25 cellular contexts compared by ENCODE assay signal in genomic region chr2:155747531-155747930, GRCh38.
DNase-seq lines count a peak whose midpoint lies in the region; ATAC-seq and TF ChIP-seq lines count a peak whose summit lies in the region.
"Had no signal": no experiment of that assay in that cellular context is flagged by ENCODE, and none has a peak within 500 bp of the region (broad histone marks: within the 10 kb centered on the region; RNA-seq: fewer than 3 reads in every experiment).

No MANE protein-coding gene starts in this region.

- no peak overlapping the region for H3K27ac Mint-ChIP-seq in glutamatergic neuron (ENCODE audit: unreplicated experiment)
- H3K27ac Mint-ChIP-seq in stimulated activated effector memory CD8-positive, alpha-beta T cell treated with anti-CD3 and anti-CD28 coated beads, Interleukin-12 subunit alpha, Interleukin-12 subunit beta, amount 100 ng/mL, for 72 hours, result no peak overlapping the region
- H3K27ac Mint-ChIP-seq: activated CD8-positive, alpha-beta T cell treated with anti-CD3 and anti-CD28 coated beads for 36 hours; CD4-positive, alpha-beta memory T cell; naive thymus-derived CD8-positive, alpha-beta T cell had no signal

- H3K27ac ChIP-seq in OCI-LY7 (ENCODE audit: low read depth, low read length, poor library complexity, severe bottlenecking), result no peak overlapping the region
- H3K27ac ChIP-seq: breast epithelium, gastrocnemius medialis, KMS-11, left ventricle myocardium inferior, spleen, transverse colon had no signal

- CTCF ChIA-PET in OCI-LY7 (lab: Charles Lee; ENCODE audit: unreplicated experiment), result no interaction called here

- peak overlapping the region; percentile 69 for H3K4me3 Mint-ChIP-seq in glutamatergic neuron (ENCODE audit: unreplicated experiment)
- H3K4me3 Mint-ChIP-seq in stimulated activated effector memory CD8-positive, alpha-beta T cell treated with anti-CD3 and anti-CD28 coated beads, Interleukin-12 subunit alpha, Interleukin-12 subunit beta, amount 100 ng/mL, for 72 hours, result no peak overlapping the region
- H3K4me3 Mint-ChIP-seq: activated CD8-positive, alpha-beta T cell treated with anti-CD3 and anti-CD28 coated beads for 36 hours; CD4-positive, alpha-beta memory T cell; naive thymus-derived CD8-positive, alpha-beta T cell had no signal

- H3K4me3 ChIP-seq in OCI-LY7 (ENCODE audit: low read depth, low read length, poor library complexity, severe bottlenecking), result no peak overlapping the region
- H3K4me3 ChIP-seq: breast epithelium, gastrocnemius medialis, left ventricle myocardium inferior, spleen, transverse colon had no signal

- no peaks in the 10 kb centered on the region for H3K4me1 ChIP-seq in OCI-LY7 (ENCODE audit: insufficient read depth, low read length, poor library complexity, severe bottlenecking)
- H3K4me1 ChIP-seq: breast epithelium, gastrocnemius medialis, left ventricle myocardium inferior, spleen, transverse colon had no signal

- H3K36me3 Mint-ChIP-seq in glutamatergic neuron (ENCODE audit: unreplicated experiment), result peaks cover 10% of the 10 kb centered on the region
- H3K36me3 Mint-ChIP-seq in stimulated activated effector memory CD8-positive, alpha-beta T cell treated with anti-CD3 and anti-CD28 coated beads, Interleukin-12 subunit alpha, Interleukin-12 subunit beta, amount 100 ng/mL, for 72 hours, result no peaks in the 10 kb centered on the region
- H3K36me3 Mint-ChIP-seq: CD4-positive, alpha-beta memory T cell; naive thymus-derived CD8-positive, alpha-beta T cell had no signal

- POLR2A ChIA-PET in OCI-LY7 (lab: Charles Lee), result no interaction called here

- no TSS peak for BruUV-seq in OCI-LY7 (replicated peaks; lab: Mats Ljungman, UMichigan)

- peaks cover 13% of the 10 kb centered on the region for H3K4me1 Mint-ChIP-seq in glutamatergic neuron (ENCODE audit: low read depth, unreplicated experiment)
- no peaks in the 10 kb centered on the region for H3K4me1 Mint-ChIP-seq in stimulated activated effector memory CD8-positive, alpha-beta T cell treated with anti-CD3 and anti-CD28 coated beads, Interleukin-12 subunit alpha, Interleukin-12 subunit beta, amount 100 ng/mL, for 72 hours
- H3K4me1 Mint-ChIP-seq: CD4-positive, alpha-beta memory T cell; naive thymus-derived CD8-positive, alpha-beta T cell had no signal

- H3K9me2 ChIP-seq in OCI-LY7 (ENCODE audit: insufficient read depth, low read length), result no peaks in the 10 kb centered on the region

- no peaks in the 10 kb centered on the region for H3K36me3 ChIP-seq in OCI-LY7 (ENCODE audit: insufficient read depth, low read length)
- H3K36me3 ChIP-seq: breast epithelium, gastrocnemius medialis, left ventricle myocardium inferior, spleen, transverse colon had no signal

- TF ChIP-seq CTCF in glutamatergic neuron (IDR thresholded peaks at IDR 0.05; ENCODE audit: partially characterized antibody, unreplicated experiment) (no peak), OCI-LY7 (conservative IDR thresholded peaks at IDR 0.05; ENCODE audit: low read length) (no peak)

- H2AFZ ChIP-seq in OCI-LY7 (ENCODE audit: low read length), result no peak overlapping the region

- no peak overlapping the region for H3K4me2 ChIP-seq in OCI-LY7 (ENCODE audit: low read length)
- H3K4me2 ChIP-seq: KMS-11 had no signal

- ATAC-seq in GM18870 (IDR thresholded peaks at IDR 0.05; ENCODE audit: unreplicated experiment), result peak; percentile 94
- peak; percentile 56 for ATAC-seq in GM21786 (IDR thresholded peaks at IDR 0.05; ENCODE audit: unreplicated experiment)
- ATAC-seq in HG03095 (IDR thresholded peaks at IDR 0.05; ENCODE audit: unreplicated experiment), result peak; percentile 74
- ATAC-seq in stimulated activated effector memory CD8-positive, alpha-beta T cell treated with anti-CD3 and anti-CD28 coated beads, Interleukin-12 subunit alpha, Interleukin-12 subunit beta, amount 100 ng/mL, for 72 hours, result no peak
- ATAC-seq in GM19397 (IDR thresholded peaks at IDR 0.05; ENCODE audit: unreplicated experiment), result no peak
- ATAC-seq: activated CD8-positive, alpha-beta T cell treated with anti-CD3 and anti-CD28 coated beads for 36 hours; esophagus mucosa; gastrocnemius medialis; naive thymus-derived CD8-positive, alpha-beta T cell had no signal

- H3K79me2 ChIP-seq in OCI-LY7 (ENCODE audit: insufficient read depth, low read depth, low read length), result no peaks in the 10 kb centered on the region

- no peaks in the 10 kb centered on the region for H4K20me1 ChIP-seq in OCI-LY7 (ENCODE audit: insufficient read depth, low read length)

- intact Hi-C loops in OCI-LY7 (cut with micrococcal nuclease; ENCODE audit: unreplicated experiment), result no loop called here

- peaks cover 9% of the 10 kb centered on the region for H3K9me3 Mint-ChIP-seq in glutamatergic neuron (ENCODE audit: unreplicated experiment)
- no peaks in the 10 kb centered on the region for H3K9me3 Mint-ChIP-seq in stimulated activated effector memory CD8-positive, alpha-beta T cell treated with anti-CD3 and anti-CD28 coated beads, Interleukin-12 subunit alpha, Interleukin-12 subunit beta, amount 100 ng/mL, for 72 hours
- H3K9me3 Mint-ChIP-seq: activated CD8-positive, alpha-beta T cell treated with anti-CD3 and anti-CD28 coated beads for 36 hours; CD4-positive, alpha-beta memory T cell had no signal

- no peaks in the 10 kb centered on the region for H3K9me3 ChIP-seq in OCI-LY7 (ENCODE audit: low read length)
- H3K9me3 ChIP-seq: gastrocnemius medialis, left ventricle myocardium inferior, transverse colon had no signal

- DNase-seq in glutamatergic neuron (no peak), OCI-LY7 (ENCODE audit: low spot score) (no peak), T-helper 2 cell (no peak)
- no peak for DNase-seq in stimulated activated effector memory CD8-positive, alpha-beta T cell treated with anti-CD3 and anti-CD28 coated beads, Interleukin-12 subunit alpha, Interleukin-12 subunit beta, amount 100 ng/mL, for 72 hours (ENCODE audit: low spot score in 2 of 2)
- DNase-seq: activated CD4-positive, CD25-positive, alpha-beta regulatory T cell; activated CD8-positive, alpha-beta T cell treated with anti-CD3 and anti-CD28 coated beads for 36 hours; CD4-positive, alpha-beta memory T cell; effector memory CD4-positive, alpha-beta T cell; gastrocnemius medialis; hypothalamus; left ventricle myocardium inferior; naive thymus-derived CD8-positive, alpha-beta T cell; NCI-H146; NCI-H526 treated with DMSO at 0.1 percent for 48 hours; spleen; stimulated activated CD4-positive, alpha-beta T cell treated with anti-CD3 and anti-CD28 coated beads, Interleukin-4, amount 100 ng/mL, for 4 hours; T1000; transverse colon had no signal

- peaks cover 10% of the 10 kb centered on the region for H3K27me3 Mint-ChIP-seq in glutamatergic neuron (ENCODE audit: unreplicated experiment)
- H3K27me3 Mint-ChIP-seq: activated CD8-positive, alpha-beta T cell treated with anti-CD3 and anti-CD28 coated beads for 36 hours; naive thymus-derived CD8-positive, alpha-beta T cell had no signal

Comparison
In these comparisons a context has a peak if more than half of its experiments do, and no peak if none do; other contexts are left out.
1. ATAC-seq: peak in GM18870 (single experiment), GM21786 (single experiment) and HG03095 (single experiment); none in stimulated activated effector memory CD8-positive, alpha-beta T cell treated with anti-CD3 and anti-CD28 coated beads, Interleukin-12 subunit alpha, Interleukin-12 subunit beta, amount 100 ng/mL, for 72 hours (single experiment) and GM19397 (single experiment).